ENCODE assay signal across 20 cellular contexts in the genomic region with DNA sequence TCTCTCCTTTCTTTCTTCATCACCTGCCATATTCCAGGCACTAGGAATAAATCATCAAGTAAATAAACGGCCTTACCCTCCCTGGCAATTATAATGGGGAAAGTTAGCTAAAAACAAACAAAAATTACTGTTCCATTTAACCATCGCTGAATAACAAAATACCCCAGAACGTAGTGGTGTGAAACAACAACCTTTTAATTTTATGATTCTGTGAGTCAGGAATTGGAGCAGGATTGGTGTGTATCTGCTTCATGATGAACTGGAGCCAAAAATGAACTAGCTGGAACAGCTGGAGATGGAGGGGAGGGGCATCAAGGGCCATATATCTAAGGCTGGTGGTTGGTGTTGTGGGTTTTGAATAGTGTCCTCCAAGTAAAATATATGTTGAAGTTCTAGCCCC. TPM values are rescaled to one million over a fixed set of nuclear protein-coding genes. Genes with fewer than 3 reads are reported as not detected.
"Had no signal": no experiment of that assay in that cellular context is flagged by ENCODE, and none has a peak within 500 bp of the region (broad histone marks: within the 10 kb centered on the region; RNA-seq: fewer than 3 reads in every experiment).

No MANE protein-coding gene starts in this region.

- H3K36me3 Mint-ChIP-seq: naive B cell had no signal

- DNase-seq: activated CD4-positive, alpha-beta T cell treated with anti-CD3 and anti-CD28 coated beads for 36 hours; activated CD4-positive, alpha-beta T cell treated with anti-CD3 and anti-CD28 coated beads, Interleukin-2, amount 50 U/mL, for 48 hours; activated gamma-delta T cell treated with Interleukin-2 at 50 U/mL for 16 hours; activated T-cell treated with anti-CD3 and anti-CD28 coated beads for 4 hours; adrenal gland; effector CD4-positive, alpha-beta T cell; naive B cell; stimulated activated CD4-positive, alpha-beta T cell treated with anti-CD3 and anti-CD28 coated beads, Interleukin-2, amount 100 ng/mL, for 24 hours; stimulated activated naive CD8-positive, alpha-beta T cell treated with anti-CD3 and anti-CD28 coated beads, Interleukin-15, Interleukin-2, amounts not matched to agents 100 U/mL and 50 U/mL, for 24 hours; substantia nigra; uterus had no signal

- H3K4me3 ChIP-seq: adrenal gland, hepatocyte, prostate gland, right atrium auricular region, tibial nerve, uterus had no signal

- H3K4me3 Mint-ChIP-seq: activated CD4-positive, alpha-beta T cell treated with anti-CD3 and anti-CD28 coated beads for 36 hours; activated T-helper 1 cell treated with anti-CD3 and anti-CD28 coated beads, Interleukin-12 subunit alpha, Interleukin-12 subunit beta, Interleukin-2, Interleukin-4 antibody, amounts not matched to agents 30 ng/mL and 10 ng/mL and 1 ng/mL, durations not matched to agents 14 hours and 24 hours and 36 hours; memory B cell; WTC11 had no signal

- H3K9me3 Mint-ChIP-seq: activated T-helper 1 cell treated with anti-CD3 and anti-CD28 coated beads, Interleukin-12 subunit alpha, Interleukin-12 subunit beta, Interleukin-2, Interleukin-4 antibody, amounts not matched to agents 30 ng/mL and 10 ng/mL and 1 ng/mL, durations not matched to agents 14 hours and 24 hours and 36 hours had no signal

- H3K27ac Mint-ChIP-seq: activated CD4-positive, alpha-beta T cell treated with anti-CD3 and anti-CD28 coated beads for 36 hours; activated naive CD4-positive, alpha-beta T cell treated with anti-CD3 and anti-CD28 coated beads, Interleukin-2, amount 50 U/mL, for 72 hours; activated T-helper 1 cell treated with anti-CD3 and anti-CD28 coated beads, Interleukin-12 subunit alpha, Interleukin-12 subunit beta, Interleukin-2, Interleukin-4 antibody, amounts not matched to agents 30 ng/mL and 10 ng/mL and 1 ng/mL, durations not matched to agents 14 hours and 24 hours and 36 hours; memory B cell; WTC11 had no signal

RNA-seq across cellular contexts. Expression of a gene that starts 31.4 kb away (rescaled TPM):
- total RNA-seq: skeletal muscle tissue had no signal
